In genomic region chrX:118058924-118059323, GRCh38 we compare ENCODE assay signal across 26 cellular contexts.
"Had no signal": no experiment of that assay in that cellular context is flagged by ENCODE, and none has a peak within 500 bp of the region (broad histone marks: within the 10 kb centered on the region; RNA-seq: fewer than 3 reads in every experiment).

No MANE protein-coding gene starts in this region.

- DNase-seq: dermis blood vessel endothelial cell; effector memory CD4-positive, alpha-beta T cell; erythroblast; heart left ventricle; kidney; mesenchymal stem cell; midbrain; naive thymus-derived CD4-positive, alpha-beta T cell; occipital lobe; ovary; posterior cingulate gyrus; psoas muscle; right cardiac atrium; sigmoid colon; stimulated activated CD4-positive, alpha-beta T cell treated with anti-CD3 and anti-CD28 coated beads, Interleukin-2, amount 100 ng/mL, for 24 hours; stimulated activated CD4-positive, alpha-beta T cell treated with anti-CD3 and anti-CD28 coated beads, Interleukin-4, amount 100 ng/mL, for 24 hours; stimulated activated naive CD4-positive, alpha-beta T cell treated with Interleukin-2 at 50 U/mL for 16 hours; stomach; testis; upper lobe of left lung had no signal

- H3K36me3 ChIP-seq: gastroesophageal sphincter, heart left ventricle, ovary, sigmoid colon, stomach, tibial nerve, upper lobe of left lung had no signal

- H3K27me3 ChIP-seq: gastroesophageal sphincter, heart left ventricle, hepatocyte, ovary, sigmoid colon, stomach, testis, tibial nerve, upper lobe of left lung had no signal

- H3K27ac ChIP-seq: coronary artery, gastroesophageal sphincter, heart left ventricle, hepatocyte, ovary, psoas muscle, sigmoid colon, stomach, testis, tibial nerve, upper lobe of left lung had no signal

- H3K4me2 ChIP-seq: hepatocyte had no signal

- H3K9me3 ChIP-seq: gastroesophageal sphincter, ovary, psoas muscle, sigmoid colon, stomach, testis, tibial nerve, upper lobe of left lung had no signal

- H3K4me3 ChIP-seq: coronary artery, gastroesophageal sphincter, heart left ventricle, hepatocyte, lung, ovary, psoas muscle, sigmoid colon, stomach, testis, tibial nerve, upper lobe of left lung had no signal

- H2AFZ ChIP-seq: hepatocyte had no signal

- H3K4me1 ChIP-seq: gastroesophageal sphincter, heart left ventricle, psoas muscle, sigmoid colon, stomach, testis, tibial nerve, upper lobe of left lung had no signal

- FAIRE-seq: kidney, urothelium cell line had no signal
